In the genomic region with DNA sequence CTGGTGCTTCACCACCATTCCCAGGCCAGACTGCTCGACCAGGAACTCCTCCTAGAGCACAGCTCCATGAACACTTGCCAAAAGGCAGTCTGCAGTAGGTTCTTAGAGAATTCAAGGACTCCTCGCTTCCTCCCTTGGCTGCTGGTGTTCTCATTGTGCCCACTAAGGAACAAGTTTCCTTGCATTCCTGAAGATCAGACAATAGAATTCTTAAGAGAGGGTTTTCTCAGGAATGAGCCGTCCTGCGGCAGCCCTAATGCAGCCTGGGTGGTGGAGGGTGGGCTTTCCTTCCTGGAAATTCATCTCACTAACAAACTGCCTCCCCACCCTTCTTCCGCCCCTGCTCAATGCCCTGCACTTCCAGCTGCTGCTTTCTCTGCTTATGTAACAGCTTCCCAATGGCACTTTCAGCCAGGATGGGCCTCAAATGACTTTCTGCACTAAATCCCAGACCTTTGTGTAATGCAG, we compare ENCODE assay signal across 21 cellular contexts.
DNase-seq lines count a peak whose midpoint lies in the region; ATAC-seq lines count a peak whose summit lies in the region.
"Had no signal": no experiment of that assay in that cellular context is flagged by ENCODE, and none has a peak within 500 bp of the region (broad histone marks: within the 10 kb centered on the region; RNA-seq: fewer than 3 reads in every experiment).

No MANE protein-coding gene starts in this region.

- no peaks in the 10 kb centered on the region for H3K4me1 ChIP-seq in mesendoderm (ENCODE audit: control insufficient read depth, low read depth, low read length)
- H3K4me1 ChIP-seq in aorta (ENCODE audit: control insufficient read depth in 1 of 2, insufficient read depth in 2 of 2, low read length in 2 of 2) = no peaks in the 10 kb centered on the region
- H3K4me1 ChIP-seq: breast epithelium, pancreas had no signal

- H3K36me3 ChIP-seq in mesendoderm (ENCODE audit: control insufficient read depth, insufficient read depth, low read length) (no peaks in the 10 kb centered on the region), aorta (ENCODE audit: control insufficient read depth in 1 of 2, insufficient read depth in 2 of 2, low read length in 1 of 2) (no peaks in the 10 kb centered on the region)
- H3K36me3 ChIP-seq: breast epithelium, pancreas, thoracic aorta had no signal

- H3K4me2 ChIP-seq in mesendoderm (ENCODE audit: low read length) = no peak overlapping the region

- WGBS in mesendoderm (ENCODE audit: extremely low coverage, insufficient coverage, low lambda C conversion rate) = no CpG with 5 or more reads among the region's 5 CpGs
- WGBS in aorta, 2 donors = 56% methylated on average over 5 of the region's 5 CpGs

- no peak overlapping the region for H3K27ac ChIP-seq in mesendoderm (ENCODE audit: low read depth, low read length)
- H3K27ac ChIP-seq in aorta (ENCODE audit: low read depth in 1 of 2, low read length in 2 of 2) = no peak overlapping the region
- H3K27ac ChIP-seq: 22Rv1, C4-2B, pancreas, thoracic aorta had no signal

- H2BK120ac ChIP-seq in mesendoderm (ENCODE audit: low read depth, low read length) = no peak overlapping the region

- H3K18ac ChIP-seq in mesendoderm (ENCODE audit: low read length) = no peak overlapping the region

- H3K9me3 ChIP-seq in aorta (ENCODE audit: control insufficient read depth, low read length) = no peaks in the 10 kb centered on the region
- H3K9me3 ChIP-seq: breast epithelium, pancreas, thoracic aorta had no signal

- intact Hi-C loops in Right ventricle myocardium superior (cut with DNase I) = no loop called here
- intact Hi-C loops in aorta (cut with DNase I) = no loop called here

- H3K79me1 ChIP-seq in mesendoderm (ENCODE audit: low read length) = no peaks in the 10 kb centered on the region

- H2BK15ac ChIP-seq in mesendoderm (replicated peaks; ENCODE audit: low read depth) = no peak overlapping the region

- DNase-seq in NCI-H748 (lab: John Stamatoyannopoulos, UW; ENCODE audit: unreplicated experiment) (peak; percentile 46), NCI-H748 treated with DMSO at 0.1 percent for 48 hours (lab: John Stamatoyannopoulos, UW) (no peak), Right ventricle myocardium superior (peak; percentile 76), mesendoderm (peak; percentile 54), aorta (no peak)
- no peak for DNase-seq in NK-92 treated with Interleukin-12 subunit alpha and Interleukin-12 subunit beta, amount 100 ng/mL, for 24 hours (lab: John Stamatoyannopoulos, UW)
- no peak for DNase-seq in activated naive CD4-positive, alpha-beta T cell treated with Interleukin-2 at 50 U/mL for 16 hours
- no peak for DNase-seq in activated CD4-positive, alpha-beta T cell treated with anti-CD3 and anti-CD28 coated beads for 4 hours
- DNase-seq: activated CD4-positive, alpha-beta memory T cell treated with anti-CD3 and anti-CD28 coated beads, Interleukin-2, amount 10 ng/mL, durations not matched to agents 7 days and 5 days; activated T-cell treated with anti-CD3 and anti-CD28 coated beads, Interleukin-2, amount 50 U/mL, for 24 hours; Karpas-422; NCI-H1417 treated with DMSO at 0.1 percent for 48 hours; pancreas had no signal

- no peak overlapping the region for H3K4ac ChIP-seq in mesendoderm (ENCODE audit: low read depth, low read length)

- H3K4me3 ChIP-seq in mesendoderm (ENCODE audit: low read length) (no peak overlapping the region), aorta (ENCODE audit: low read length in 2 of 2) (no peak overlapping the region)
- H3K4me3 ChIP-seq: breast epithelium, pancreas, thoracic aorta had no signal

- no peak overlapping the region for H4K5ac ChIP-seq in mesendoderm (ENCODE audit: low read length)

- no peak overlapping the region for H3K23ac ChIP-seq in mesendoderm (ENCODE audit: low read length)

- no peaks in the 10 kb centered on the region for H3K79me2 ChIP-seq in mesendoderm (ENCODE audit: control insufficient read depth, insufficient read depth, low read length)

- no peak overlapping the region for H2AK5ac ChIP-seq in mesendoderm (ENCODE audit: low read length)

- no peak overlapping the region for H2BK5ac ChIP-seq in mesendoderm (ENCODE audit: low read length)

- H3K27me3 ChIP-seq in mesendoderm (ENCODE audit: insufficient read depth, low read length, poor library complexity) = no peaks in the 10 kb centered on the region
- H3K27me3 ChIP-seq in aorta (ENCODE audit: control insufficient read depth in 1 of 2, insufficient read depth in 2 of 2, low read length in 1 of 2) = no peaks in the 10 kb centered on the region
- H3K27me3 ChIP-seq: breast epithelium, pancreas had no signal

- no peak overlapping the region for H3K56ac ChIP-seq in mesendoderm (ENCODE audit: low read length)

- ATAC-seq in Right ventricle myocardium superior (ENCODE audit: poor library complexity) (peak; percentile 84), aorta (ENCODE audit: low FRiP score) (peak; percentile 31)
- ATAC-seq: activated naive CD4-positive, alpha-beta T cell treated with anti-CD3 and anti-CD28 coated beads, Interleukin-2, amount 50 U/mL, for 72 hours; esophagus mucosa; HCT116; left colon had no signal

- H3K9ac ChIP-seq in mesendoderm (ENCODE audit: low read length) = no peak overlapping the region

- no peak overlapping the region for H4K8ac ChIP-seq in mesendoderm (ENCODE audit: low read depth, low read length)

Comparison
In these comparisons a context has a peak if more than half of its experiments do, and no peak if none do; other contexts are left out.
1. DNase-seq: peak in NCI-H748 (single experiment), Right ventricle myocardium superior (single experiment) and mesendoderm (single experiment); none in NCI-H748 treated with DMSO at 0.1 percent for 48 hours (single experiment), aorta (0 of 2), NK-92 treated with Interleukin-12 subunit alpha and Interleukin-12 subunit beta, amount 100 ng/mL, for 24 hours (single experiment), activated naive CD4-positive, alpha-beta T cell treated with Interleukin-2 at 50 U/mL for 16 hours (single experiment) and activated CD4-positive, alpha-beta T cell treated with anti-CD3 and anti-CD28 coated beads for 4 hours (0 of 2).